ENCODE assay signal across 28 cellular contexts in genomic region chr4:41638806-41639205, GRCh38.
"Had no signal": no experiment of that assay in that cellular context is flagged by ENCODE, and none has a peak within 500 bp of the region (broad histone marks: within the 10 kb centered on the region; RNA-seq: fewer than 3 reads in every experiment).

No MANE protein-coding gene starts in this region.

- H3K27me3 ChIP-seq: gastrocnemius medialis, neural progenitor cell, sigmoid colon, suprapubic skin, upper lobe of right lung, vagina had no signal

- H3K4me1 ChIP-seq: parathyroid adenoma, prostate gland, spleen, suprapubic skin, vagina had no signal

- FAIRE-seq: colon, kidney had no signal

- H3K9me3 Mint-ChIP-seq: dendritic cell treated with granulocyte-macrophage colony-stimulating factor and Interleukin-4, amounts not matched to agents 40 ng/mL and 50 ng/mL, for 4 days; endodermal cell; nephron; neural progenitor cell; stimulated activated memory B cell treated with anti-CD40 and anti-IgM and Interleukin-4, amounts not matched to agents 10 μg/mL and 1 μg/mL and 100 μg/mL, for 72 hours; stimulated activated naive CD8-positive, alpha-beta T cell treated with anti-CD3 and anti-CD28 coated beads, Interleukin-15, amount 100 ng/mL, for 72 hours had no signal

- ATAC-seq: esophagus mucosa; gastrocnemius medialis; left lobe of liver; naive thymus-derived CD4-positive, alpha-beta T cell; right cardiac atrium; stimulated activated memory B cell treated with anti-CD40 and anti-IgM and Interleukin-4, amounts not matched to agents 10 μg/mL and 1 μg/mL and 100 μg/mL, for 72 hours; stimulated activated naive CD8-positive, alpha-beta T cell treated with anti-CD3 and anti-CD28 coated beads, Interleukin-15, amount 100 ng/mL, for 72 hours; upper lobe of right lung had no signal

- H3K27me3 Mint-ChIP-seq: stimulated activated memory B cell treated with anti-CD40 and anti-IgM and Interleukin-4, amounts not matched to agents 10 μg/mL and 1 μg/mL and 100 μg/mL, for 72 hours had no signal

- H3K4me1 Mint-ChIP-seq: naive thymus-derived CD4-positive, alpha-beta T cell; stimulated activated memory B cell treated with anti-CD40 and anti-IgM and Interleukin-4, amounts not matched to agents 10 μg/mL and 1 μg/mL and 100 μg/mL, for 72 hours; stimulated activated naive CD8-positive, alpha-beta T cell treated with anti-CD3 and anti-CD28 coated beads, Interleukin-15, amount 100 ng/mL, for 72 hours had no signal

- H2AFZ ChIP-seq: neural progenitor cell, parathyroid adenoma had no signal

- H3K4me2 ChIP-seq: neural progenitor cell had no signal

- DNase-seq: effector CD8-positive, alpha-beta T cell; endodermal cell; gastrocnemius medialis; head of caudate nucleus; kidney; mesenchymal stem cell; midbrain; naive thymus-derived CD4-positive, alpha-beta T cell; right cardiac atrium; sigmoid colon; spleen; stimulated activated CD4-positive, alpha-beta T cell treated with anti-CD3 and anti-CD28 coated beads, Interleukin-4, amount 100 ng/mL, for 4 hours; stimulated activated naive CD8-positive, alpha-beta T cell treated with anti-CD3 and anti-CD28 coated beads, Interleukin-15, amount 100 ng/mL, for 72 hours; transverse colon; upper lobe of right lung had no signal

- H3K4me3 ChIP-seq: gastrocnemius medialis, lung, neural progenitor cell, prostate gland, sigmoid colon, spleen, suprapubic skin, transverse colon, upper lobe of right lung, vagina had no signal

- H3K36me3 ChIP-seq: gastrocnemius medialis, neural progenitor cell, prostate gland, sigmoid colon, spleen, suprapubic skin, transverse colon, vagina had no signal

- H3K27ac ChIP-seq: epithelial cell of prostate, gastrocnemius medialis, neural progenitor cell, parathyroid adenoma, prostate gland, sigmoid colon, spleen, suprapubic skin, transverse colon, upper lobe of right lung, vagina had no signal

- H3K27ac Mint-ChIP-seq: dendritic cell treated with granulocyte-macrophage colony-stimulating factor and Interleukin-4, amounts not matched to agents 40 ng/mL and 50 ng/mL, for 4 days; endodermal cell; naive thymus-derived CD4-positive, alpha-beta T cell; neural progenitor cell; stimulated activated memory B cell treated with anti-CD40 and anti-IgM and Interleukin-4, amounts not matched to agents 10 μg/mL and 1 μg/mL and 100 μg/mL, for 72 hours; stimulated activated naive CD8-positive, alpha-beta T cell treated with anti-CD3 and anti-CD28 coated beads, Interleukin-15, amount 100 ng/mL, for 72 hours had no signal

- H3K9me3 ChIP-seq: gastrocnemius medialis, prostate gland, sigmoid colon, spleen, suprapubic skin, transverse colon, upper lobe of right lung, vagina had no signal

- H3K79me2 ChIP-seq: parathyroid adenoma had no signal

- H3K4me3 Mint-ChIP-seq: dendritic cell treated with granulocyte-macrophage colony-stimulating factor and Interleukin-4, amounts not matched to agents 40 ng/mL and 50 ng/mL, for 4 days; endodermal cell; naive thymus-derived CD4-positive, alpha-beta T cell; nephron; neural progenitor cell; stimulated activated memory B cell treated with anti-CD40 and anti-IgM and Interleukin-4, amounts not matched to agents 10 μg/mL and 1 μg/mL and 100 μg/mL, for 72 hours; stimulated activated naive CD8-positive, alpha-beta T cell treated with anti-CD3 and anti-CD28 coated beads, Interleukin-15, amount 100 ng/mL, for 72 hours had no signal

- H3K9ac ChIP-seq: neural progenitor cell, parathyroid adenoma had no signal

- H3K36me3 Mint-ChIP-seq: naive thymus-derived CD4-positive, alpha-beta T cell; neural progenitor cell; stimulated activated memory B cell treated with anti-CD40 and anti-IgM and Interleukin-4, amounts not matched to agents 10 μg/mL and 1 μg/mL and 100 μg/mL, for 72 hours had no signal
